In genomic region chrX:1491851-1492349, GRCh38 we compare ENCODE assay signal across 8 cellular contexts. TPM values are rescaled to one million over a fixed set of nuclear protein-coding genes. Genes with fewer than 3 reads are reported as not detected.
DNase-seq lines count a peak whose midpoint lies in the region; ATAC-seq lines count a peak whose summit lies in the region.

No MANE protein-coding gene starts in this region.

- H3K9me3 Mint-ChIP-seq in activated T-cell treated with anti-CD3 and anti-CD28 coated beads, Interleukin-2, amount 50 U/mL, for 24 hours = peaks cover 5% of the 10 kb centered on the region

- in situ Hi-C loops in G401 (cut with HindIII; ENCODE audit: low sequenced_read_pairs) = no loop called here

- DNase-seq in G401 (ENCODE audit: low spot score) (peak; percentile 27), myocyte (ENCODE audit: low read depth) (peak; percentile 21), hypothalamus (lab: John Stamatoyannopoulos, UW) (no peak), NCI-H446 (lab: John Stamatoyannopoulos, UW) (no peak), NCI-H1092 treated with DMSO at 0.1 percent for 48 hours (lab: John Stamatoyannopoulos, UW) (no peak)
- DNase-seq in activated T-cell treated with anti-CD3 and anti-CD28 coated beads, Interleukin-2, amount 50 U/mL, for 24 hours = peak; percentile 59

- H3K27me3 Mint-ChIP-seq in activated T-cell treated with anti-CD3 and anti-CD28 coated beads, Interleukin-2, amount 50 U/mL, for 24 hours = no peaks in the 10 kb centered on the region

- ATAC-seq in GM19468 (IDR thresholded peaks at IDR 0.05; ENCODE audit: extremely low read depth, unreplicated experiment) (peak; percentile 71), HG03432 (IDR thresholded peaks at IDR 0.05; ENCODE audit: unreplicated experiment) (peak; percentile 70)

- H3K4me3 Mint-ChIP-seq in activated T-cell treated with anti-CD3 and anti-CD28 coated beads, Interleukin-2, amount 50 U/mL, for 24 hours = no peak overlapping the region

- peaks cover 37% of the 10 kb centered on the region for H3K36me3 Mint-ChIP-seq in activated T-cell treated with anti-CD3 and anti-CD28 coated beads, Interleukin-2, amount 50 U/mL, for 24 hours (ENCODE audit: low read depth)

- peaks cover 21% of the 10 kb centered on the region for H3K4me1 Mint-ChIP-seq in activated T-cell treated with anti-CD3 and anti-CD28 coated beads, Interleukin-2, amount 50 U/mL, for 24 hours (ENCODE audit: low read depth)

- H3K27ac Mint-ChIP-seq in activated T-cell treated with anti-CD3 and anti-CD28 coated beads, Interleukin-2, amount 50 U/mL, for 24 hours = peak overlapping the region; percentile 66

RNA-seq across cellular contexts. Expression of gene ASMTL, which starts 39.2 kb away (rescaled TPM):
- total RNA-seq in G401 (2014; rRNA removed; shearing (Covaris generic)) = 214 and 257 TPM in 2 replicates
- 15.8 and 18.8 TPM in 2 replicates for total RNA-seq in myocyte
- polyA plus RNA-seq in myocyte (2012) = 44.4 TPM

RNA-seq across cellular contexts. Expression of gene P2RY8, which starts 45.1 kb away (rescaled TPM):
- total RNA-seq in G401 (2014; rRNA removed; shearing (Covaris generic)) = under 0.01 TPM in 1 of 2 replicates, not detected in the other
- not detected in 2 replicates for total RNA-seq in myocyte
- polyA plus RNA-seq in myocyte (2012) = not detected

Comparison
In these comparisons a context has a peak if more than half of its experiments do, and no peak if none do; other contexts are left out.
1. DNase-seq: peak in G401 (single experiment), activated T-cell treated with anti-CD3 and anti-CD28 coated beads, Interleukin-2, amount 50 U/mL, for 24 hours (single experiment) and myocyte (single experiment); none in hypothalamus (0 of 51), NCI-H446 (0 of 2) and NCI-H1092 treated with DMSO at 0.1 percent for 48 hours (single experiment).
2. RNA of gene ASMTL, which starts 39.2 kb away (total RNA-seq): 214 to 257 TPM in G401; 15.8 to 18.8 TPM in myocyte; every median in the first group is over 10 times any median in the second.